In genomic region chr5:157732130-157732783, GRCh38 we compare ENCODE assay signal across 2 cellular contexts.
TF ChIP-seq lines count a peak whose summit lies in the region.

No MANE protein-coding gene starts in this region.

TF ChIP-seq in A549, 52 proteins besides CTCF, POLR2A, EP300 and RAD21 (continued from another document):
- TF ChIP-seq REST (IDR thresholded peaks at IDR 0.05) (no peak), GATA3 (IDR thresholded peaks at IDR 0.05; ENCODE audit: borderline replicate concordance) (no peak), RCOR1 (IDR thresholded peaks at IDR 0.05; ENCODE audit: low read depth, low read length) (no peak)
TF ChIP-seq in A549: peak in this region for 0.

TF ChIP-seq in HEK293, 187 proteins besides CTCF, POLR2A, EP300 and RAD21 (continued from another document):
- no peak for TF ChIP-seq PRDM2 (tag by site-specific recombination; IDR thresholded peaks at IDR 0.05; ENCODE audit: borderline replicate concordance)
- peak; percentile 24; the same call in 1 of the 2 replicates for TF ChIP-seq ZNF664 (tag by site-specific recombination; IDR thresholded peaks at IDR 0.05)
- peak; percentile 78 for TF ChIP-seq ZNF362 (tag by site-specific recombination; IDR thresholded peaks at IDR 0.05)
- no peak for TF ChIP-seq SCRT1 (tag by site-specific recombination; IDR thresholded peaks at IDR 0.05; ENCODE audit: borderline replicate concordance)
- no peak for TF ChIP-seq ZBTB8A (tag by site-specific recombination; IDR thresholded peaks at IDR 0.05)
- TF ChIP-seq ZNF558 (tag by site-specific recombination; IDR thresholded peaks at IDR 0.05): no peak
- no peak for TF ChIP-seq ZNF2 (tag by site-specific recombination; IDR thresholded peaks at IDR 0.05)
- TF ChIP-seq AEBP2 (tag by site-specific recombination; IDR thresholded peaks at IDR 0.05; ENCODE audit: borderline replicate concordance): no peak
